16 cellular contexts compared by ENCODE assay signal in the genomic region with DNA sequence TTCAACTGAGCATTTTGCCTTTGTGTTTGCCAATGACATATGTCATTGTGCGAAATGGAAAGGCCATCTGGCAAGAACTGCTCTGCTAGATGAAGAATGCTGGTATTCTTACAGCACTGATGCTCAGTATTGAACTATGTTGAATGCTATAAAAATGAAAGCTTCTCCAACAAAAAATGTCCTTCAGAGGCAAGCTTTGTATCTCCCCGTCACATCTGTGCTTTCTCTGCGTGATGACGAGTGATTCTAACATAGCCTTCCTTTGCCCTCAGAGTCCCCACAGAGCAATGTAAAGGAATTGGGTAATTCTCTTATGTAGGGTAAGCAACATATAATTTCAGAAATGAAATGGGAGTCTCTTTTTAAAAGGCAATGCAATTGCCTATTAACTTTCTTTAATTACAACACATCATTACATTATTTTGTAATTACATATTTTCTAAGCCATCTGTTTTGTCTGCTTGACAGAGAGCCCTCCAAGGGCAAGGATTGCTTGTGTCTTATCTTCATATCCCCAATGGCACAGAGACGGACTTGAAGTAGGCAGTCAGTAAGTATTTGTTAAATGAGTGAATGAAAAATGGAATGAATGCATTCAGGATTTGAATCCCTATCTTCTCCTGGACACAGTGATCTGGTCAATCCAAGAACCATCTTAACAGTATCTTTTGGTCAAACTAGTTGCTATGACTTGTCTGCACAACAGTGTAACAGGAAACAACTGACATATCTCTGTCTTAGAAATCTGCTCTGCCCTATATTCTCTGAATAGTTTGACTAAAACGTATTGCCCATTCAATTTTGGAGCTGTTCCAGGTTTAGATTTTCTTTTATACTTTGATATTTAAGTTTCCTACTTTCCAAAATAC. TPM values are rescaled to one million over a fixed set of nuclear protein-coding genes. Genes with fewer than 3 reads are reported as not detected.
DNase-seq lines count a peak whose midpoint lies in the region; ATAC-seq and TF ChIP-seq lines count a peak whose summit lies in the region.
"Had no signal": no experiment of that assay in that cellular context is flagged by ENCODE, and none has a peak within 500 bp of the region (broad histone marks: within the 10 kb centered on the region; RNA-seq: fewer than 3 reads in every experiment).

No MANE protein-coding gene starts in this region.

- peak; percentile 50 for DNase-seq in HT-29 (ENCODE audit: low spot score)
- peak; percentile 28 for DNase-seq in fibroblast of villous mesenchyme (ENCODE audit: low read depth)
- peak; percentile 54 to 87 for DNase-seq in trophoblast cell
- no peak for DNase-seq in DMS153 (lab: John Stamatoyannopoulos, UW)
- no peak for DNase-seq in nucleus accumbens (lab: John Stamatoyannopoulos, UW)
- no peak for DNase-seq in NCI-H1105 (lab: John Stamatoyannopoulos, UW)
- DNase-seq: DMS53, NCI-H1436 treated with DMSO at 0.1 percent for 48 hours, NCI-H510A treated with DMSO at 0.1 percent for 48 hours, transverse colon had no signal

- H2AK5ac ChIP-seq in trophoblast cell (ENCODE audit: low read length): peak overlapping the region; percentile 77

- peak overlapping the region; percentile 83 for H3K27ac ChIP-seq in trophoblast cell (ENCODE audit: low read depth, low read length)
- H3K27ac ChIP-seq: BLaER1, HL-60, transverse colon had no signal

- H3K79me1 ChIP-seq in trophoblast cell (ENCODE audit: low read length): peaks cover 45% of the 10 kb centered on the region

- H4K8ac ChIP-seq in trophoblast cell (ENCODE audit: low read depth, low read length): peak overlapping the region; percentile 39

- no peak overlapping the region for H3K4me2 ChIP-seq in trophoblast cell (ENCODE audit: low read length)
- H3K4me2 ChIP-seq: BLaER1 had no signal

- peaks cover 14 to 28% of the 10 kb centered on the region in 2 experiments for H3K4me1 ChIP-seq in trophoblast cell (ENCODE audit: control insufficient read depth in 1 of 2, insufficient read depth in 2 of 2, low read length in 2 of 2)
- H3K4me1 ChIP-seq: BLaER1 had no signal

- peak overlapping the region; percentile 52 for H3K4ac ChIP-seq in trophoblast cell (ENCODE audit: low read depth, low read length)

- H3K36me3 ChIP-seq in trophoblast cell (ENCODE audit: control insufficient read depth in 1 of 2, insufficient read depth in 2 of 2, low read length in 2 of 2): no peaks in the 10 kb centered on the region
- H3K36me3 ChIP-seq: BLaER1, transverse colon had no signal

- peak overlapping the region; percentile 94 for H2BK5ac ChIP-seq in trophoblast cell (ENCODE audit: low read depth, low read length, poor library complexity)

- H3K4me3 ChIP-seq in fibroblast of villous mesenchyme (ENCODE audit: low read depth, low read length): no peak overlapping the region
- no peak overlapping the region for H3K4me3 ChIP-seq in trophoblast cell (ENCODE audit: low read depth, low read length)
- H3K4me3 ChIP-seq: BLaER1, transverse colon had no signal

- no peaks in the 10 kb centered on the region for H3K79me2 ChIP-seq in trophoblast cell (ENCODE audit: control insufficient read depth, insufficient read depth, low read length, poor library complexity)

- H3K18ac ChIP-seq in trophoblast cell (ENCODE audit: low read length): peak overlapping the region; percentile 35

- WGBS in trophoblast cell (ENCODE audit: extremely low coverage, insufficient coverage, insufficient read length): no CpG with 5 or more reads among the region's 6 CpGs

- H3K27me3 ChIP-seq in trophoblast cell (ENCODE audit: insufficient read depth, low read length): no peaks in the 10 kb centered on the region
- H3K27me3 ChIP-seq: BLaER1, transverse colon had no signal

- H2BK120ac ChIP-seq in trophoblast cell (ENCODE audit: insufficient read depth, low read length, poor library complexity): peak overlapping the region; percentile 95

- peak; percentile 61; the same call in 2 of the 3 replicates for ATAC-seq in SK-N-SH treated with all-trans-retinoic acid at 6 μM for 48 hours
- no peak for ATAC-seq in HG03521 (IDR thresholded peaks at IDR 0.05; ENCODE audit: unreplicated experiment)
- ATAC-seq: natural killer cell treated with Interleukin-12 subunit alpha and Interleukin-12 subunit beta and Interleukin-15 and Interleukin-18, amount 100 ng/mL, for 72 hours; stimulated activated effector memory CD8-positive, alpha-beta T cell treated with anti-CD3 and anti-CD28 coated beads, Interleukin-12 subunit alpha, Interleukin-12 subunit beta, amount 100 ng/mL, for 72 hours had no signal

- no peak for TF ChIP-seq CTCF in fibroblast of villous mesenchyme (IDR thresholded peaks at IDR 0.05; ENCODE audit: insufficient read depth, low read depth, low read length)

- H2BK12ac ChIP-seq in trophoblast cell (ENCODE audit: low read length): peak overlapping the region; percentile 100

- H3K9ac ChIP-seq in trophoblast cell (ENCODE audit: low read length): no peak overlapping the region
- H3K9ac ChIP-seq: BLaER1 had no signal

- H3K14ac ChIP-seq in trophoblast cell (ENCODE audit: low read length): peak overlapping the region; percentile 79

- peak overlapping the region; percentile 87 for H4K91ac ChIP-seq in trophoblast cell (ENCODE audit: low read depth, low read length)

- no peak overlapping the region for H4K12ac ChIP-seq in trophoblast cell (ENCODE audit: low read depth, low read length)

- no peaks in the 10 kb centered on the region for H3K9me3 ChIP-seq in trophoblast cell (ENCODE audit: insufficient read depth, low read depth, low read length)
- H3K9me3 ChIP-seq: BLaER1, transverse colon had no signal

- H2AFZ ChIP-seq in trophoblast cell (ENCODE audit: insufficient read depth, low read length, poor library complexity): no peak overlapping the region

- H3K23ac ChIP-seq in trophoblast cell (ENCODE audit: low read length): no peak overlapping the region

TF ChIP-seq in SK-N-SH treated with all-trans-retinoic acid at 6 μM for 48 hours, 23 proteins besides CTCF, POLR2A, EP300 and RAD21:
- no peak for TF ChIP-seq ARNTL (CRISPR knock-in tag; IDR thresholded peaks at IDR 0.05; ENCODE audit: borderline replicate concordance, low read depth)
- TF ChIP-seq OSR1 (CRISPR knock-in tag; IDR thresholded peaks at IDR 0.05): no peak
- TF ChIP-seq CSDC2 (CRISPR knock-in tag; IDR thresholded peaks at IDR 0.05): no peak
- no peak for TF ChIP-seq ESRRG (CRISPR knock-in tag; IDR thresholded peaks at IDR 0.05)
- TF ChIP-seq BACH2 (CRISPR knock-in tag; IDR thresholded peaks at IDR 0.05; ENCODE audit: borderline replicate concordance): no peak
- TF ChIP-seq ISL1 (CRISPR knock-in tag; IDR thresholded peaks at IDR 0.05): no peak

RNA-seq across cellular contexts. Expression of a gene that starts 46.1 kb away (rescaled TPM):
- 397 and 427 TPM in 2 replicates for total RNA-seq in HT-29 (2014; rRNA removed; shearing (Covaris generic))
- total RNA-seq in fibroblast of villous mesenchyme: 50.3 and 72.1 TPM in 2 replicates
- 143 and 145 TPM in 2 replicates for polyA plus RNA-seq in trophoblast cell (2013)

Comparison
In these comparisons a context has a peak if more than half of its experiments do, and no peak if none do; other contexts are left out.
1. DNase-seq: peak in HT-29 (single experiment), fibroblast of villous mesenchyme (single experiment) and trophoblast cell (2 of 2); none in DMS153 (single experiment), nucleus accumbens (0 of 56) and NCI-H1105 (single experiment).